In genomic region chr1:48203287-48203900, GRCh38 we compare ENCODE assay signal across 2 cellular contexts.
TF ChIP-seq lines count a peak whose summit lies in the region.

No MANE protein-coding gene starts in this region.

TF ChIP-seq in HEK293T, 16 proteins besides CTCF, POLR2A, EP300 and RAD21 (continued from another document):
- no peak for TF ChIP-seq FOXA1 (IDR thresholded peaks at IDR 0.05)
- no peak for TF ChIP-seq HDGF (IDR thresholded peaks at IDR 0.05; ENCODE audit: borderline replicate concordance)
- TF ChIP-seq ARNT (IDR thresholded peaks at IDR 0.05), result no peak
- no peak for TF ChIP-seq CTBP1 (IDR thresholded peaks at IDR 0.05; ENCODE audit: borderline replicate concordance)
- no peak for TF ChIP-seq BHLHE40 (IDR thresholded peaks at IDR 0.05; ENCODE audit: borderline replicate concordance)
- TF ChIP-seq TARDBP (IDR thresholded peaks at IDR 0.05), result no peak
- TF ChIP-seq FOXK2 (IDR thresholded peaks at IDR 0.05), result no peak
- TF ChIP-seq SUZ12 (IDR thresholded peaks at IDR 0.05), result no peak
- no peak for TF ChIP-seq FOXM1 (IDR thresholded peaks at IDR 0.05; ENCODE audit: borderline replicate concordance)
- TF ChIP-seq LEF1 (IDR thresholded peaks at IDR 0.05; ENCODE audit: borderline replicate concordance), result no peak
- TF ChIP-seq, protein P1, sequence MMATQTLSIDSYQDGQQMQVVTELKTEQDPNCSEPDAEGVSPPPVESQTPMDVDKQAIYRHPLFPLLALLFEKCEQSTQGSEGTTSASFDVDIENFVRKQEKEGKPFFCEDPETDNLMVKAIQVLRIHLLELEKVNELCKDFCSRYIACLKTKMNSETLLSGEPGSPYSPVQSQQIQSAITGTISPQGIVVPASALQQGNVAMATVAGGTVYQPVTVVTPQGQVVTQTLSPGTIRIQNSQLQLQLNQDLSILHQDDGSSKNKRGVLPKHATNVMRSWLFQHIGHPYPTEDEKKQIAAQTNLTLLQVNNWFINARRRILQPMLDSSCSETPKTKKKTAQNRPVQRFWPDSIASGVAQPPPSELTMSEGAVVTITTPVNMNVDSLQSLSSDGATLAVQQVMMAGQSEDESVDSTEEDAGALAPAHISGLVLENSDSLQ (IDR thresholded peaks at IDR 0.05), result no peak
- no peak for TF ChIP-seq L3MBTL2 (conservative IDR thresholded peaks at IDR 0.05)
- no peak for TF ChIP-seq ELF4 (IDR thresholded peaks at IDR 0.05)

TF ChIP-seq in H1, 55 proteins besides CTCF, POLR2A, EP300 and RAD21:
- TF ChIP-seq MAX (IDR thresholded peaks at IDR 0.05) (0 out of 2 replicates have a peak, but pooled peaks have one; percentile 16), HDAC2 (IDR thresholded peaks at IDR 0.05; ENCODE audit: borderline replicate concordance in 1 of 2, low read depth in 2 of 2, low read length in 2 of 2) (no peak)
TF ChIP-seq in H1: peak in this region for 1.
